In genomic region chr4:122512430-122512829, GRCh38 we compare ENCODE assay signal across 25 cellular contexts. TPM values are rescaled to one million over a fixed set of nuclear protein-coding genes. Genes with fewer than 3 reads are reported as not detected.
DNase-seq lines count a peak whose midpoint lies in the region; ATAC-seq and TF ChIP-seq lines count a peak whose summit lies in the region.
"Had no signal": no experiment of that assay in that cellular context is flagged by ENCODE, and none has a peak within 500 bp of the region (broad histone marks: within the 10 kb centered on the region; RNA-seq: fewer than 3 reads in every experiment).

No MANE protein-coding gene starts in this region.

- ATAC-seq in stimulated activated naive CD8-positive, alpha-beta T cell treated with anti-CD3 and anti-CD28 coated beads, Interleukin-15, Interleukin-2, amounts not matched to agents 100 U/mL and 50 U/mL, for 24 hours = peak; percentile 72
- ATAC-seq in GM21423 (IDR thresholded peaks at IDR 0.05; ENCODE audit: unreplicated experiment) = no peak
- ATAC-seq: Right ventricle myocardium inferior had no signal

- no peaks in the 10 kb centered on the region for H3K9me3 Mint-ChIP-seq in activated CD4-positive, alpha-beta memory T cell treated with anti-CD3 and anti-CD28 coated beads for 36 hours
- no peaks in the 10 kb centered on the region for H3K9me3 Mint-ChIP-seq in activated CD4-positive, alpha-beta memory T cell treated with anti-CD3 and anti-CD28 coated beads, Interleukin-2, amount 10 ng/mL, durations not matched to agents 7 days and 5 days
- no peaks in the 10 kb centered on the region for H3K9me3 Mint-ChIP-seq in activated naive CD4-positive, alpha-beta T cell treated with anti-CD3 and anti-CD28 coated beads, Interleukin-2, amount 50 U/mL, for 24 hours
- H3K9me3 Mint-ChIP-seq: HFFc6 had no signal

- no peaks in the 10 kb centered on the region for H3K9me3 ChIP-seq in OCI-LY3 (ENCODE audit: insufficient read depth, low read length)
- H3K9me3 ChIP-seq: HAP-1, MG63, SJCRH30 had no signal

- DNase-seq in activated CD4-positive, alpha-beta memory T cell treated with anti-CD3 and anti-CD28 coated beads for 36 hours = no peak
- DNase-seq in activated CD4-positive, alpha-beta memory T cell treated with anti-CD3 and anti-CD28 coated beads, Interleukin-2, amount 10 ng/mL, durations not matched to agents 7 days and 5 days = no peak
- no peak for DNase-seq in activated naive CD4-positive, alpha-beta T cell treated with Interleukin-2 at 50 U/mL for 16 hours
- no peak for DNase-seq in stimulated activated naive CD8-positive, alpha-beta T cell treated with anti-CD3 and anti-CD28 coated beads, Interleukin-15, Interleukin-2, amounts not matched to agents 100 U/mL and 50 U/mL, for 24 hours
- DNase-seq in stimulated activated CD4-positive, alpha-beta T cell treated with anti-CD3 and anti-CD28 coated beads, Interleukin-12 subunit alpha, Interleukin-12 subunit beta, amount 100 ng/mL, for 4 hours = no peak
- DNase-seq: GOT3; HFFc6; KBM-7; MG63; NCI-H1105 treated with DMSO at 0.1 percent for 48 hours; NCI-H146; NCI-H2029; NCI-H446; NCI-H524 treated with DMSO at 0.1 percent for 48 hours; NCI-H774; NK-92 treated with Interleukin-12 subunit alpha and Interleukin-12 subunit beta, amount 100 ng/mL, for 24 hours; PC-9; SJCRH30 had no signal

- CTCF ChIA-PET in activated CD4-positive, alpha-beta memory T cell treated with anti-CD3 and anti-CD28 coated beads for 36 hours (lab: Charles Lee) = interaction anchor here (1.3 to 1.4 kb wide), 2 partner anchors 29 to 66 kb away, joined by 3 to 6 read pairs; no protein-coding TSS in a partner anchor
- CTCF ChIA-PET in activated CD4-positive, alpha-beta memory T cell treated with anti-CD3 and anti-CD28 coated beads, Interleukin-2, amount 10 ng/mL, durations not matched to agents 7 days and 5 days (lab: Charles Lee) = no interaction called here

- H3K36me3 ChIP-seq in OCI-LY3 (replicated peaks; ENCODE audit: low read depth, low read length) = peaks cover 7% of the 10 kb centered on the region
- H3K36me3 ChIP-seq: HAP-1, MG63, SJCRH30 had no signal

- peaks cover 87% of the 10 kb centered on the region for H3K4me1 ChIP-seq in OCI-LY3 (ENCODE audit: low read length)
- H3K4me1 ChIP-seq: HAP-1, SJCRH30 had no signal

- H4K20me1 ChIP-seq in OCI-LY3 (ENCODE audit: insufficient read depth, low read length) = no peaks in the 10 kb centered on the region

- no peaks in the 10 kb centered on the region for H3K27me3 ChIP-seq in OCI-LY3 (ENCODE audit: low read depth, low read length)
- H3K27me3 ChIP-seq: MG63, SJCRH30 had no signal

- no peak for TF ChIP-seq CTCF in OCI-LY3 (IDR thresholded peaks at IDR 0.05; ENCODE audit: low read depth, low read length)

- H3K27me3 Mint-ChIP-seq in activated CD4-positive, alpha-beta memory T cell treated with anti-CD3 and anti-CD28 coated beads for 36 hours = peaks cover 2% of the 10 kb centered on the region
- peaks cover 8% of the 10 kb centered on the region for H3K27me3 Mint-ChIP-seq in activated CD4-positive, alpha-beta memory T cell treated with anti-CD3 and anti-CD28 coated beads, Interleukin-2, amount 10 ng/mL, durations not matched to agents 7 days and 5 days
- no peaks in the 10 kb centered on the region for H3K27me3 Mint-ChIP-seq in activated naive CD4-positive, alpha-beta T cell treated with anti-CD3 and anti-CD28 coated beads, Interleukin-2, amount 50 U/mL, for 24 hours

- peak overlapping the region; percentile 40 for H3K4me3 ChIP-seq in OCI-LY3 (ENCODE audit: low read length)
- H3K4me3 ChIP-seq: HAP-1, MG63, PC-9, SJCRH30 had no signal

- peak overlapping the region; percentile 64 for H3K4me2 ChIP-seq in OCI-LY3 (ENCODE audit: low read length)
- H3K4me2 ChIP-seq: PC-9 had no signal

- H3K4me1 Mint-ChIP-seq in activated CD4-positive, alpha-beta memory T cell treated with anti-CD3 and anti-CD28 coated beads for 36 hours (ENCODE audit: low read depth) = peaks cover 60% of the 10 kb centered on the region
- H3K4me1 Mint-ChIP-seq in activated CD4-positive, alpha-beta memory T cell treated with anti-CD3 and anti-CD28 coated beads, Interleukin-2, amount 10 ng/mL, durations not matched to agents 7 days and 5 days = peaks cover 22% of the 10 kb centered on the region
- H3K4me1 Mint-ChIP-seq in activated naive CD4-positive, alpha-beta T cell treated with anti-CD3 and anti-CD28 coated beads, Interleukin-2, amount 50 U/mL, for 24 hours = peaks cover 66% of the 10 kb centered on the region

- peak overlapping the region; percentile 94 for H3K27ac ChIP-seq in OCI-LY3 (ENCODE audit: low read length)
- H3K27ac ChIP-seq: PC-9, SJCRH30 had no signal

- intact Hi-C loops in activated CD4-positive, alpha-beta memory T cell treated with anti-CD3 and anti-CD28 coated beads for 36 hours (cut with micrococcal nuclease) = loop anchor here (1.0 kb wide), 2 partner anchors 28 to 41 kb away; no protein-coding TSS in a partner anchor

- H3K36me3 Mint-ChIP-seq in activated CD4-positive, alpha-beta memory T cell treated with anti-CD3 and anti-CD28 coated beads for 36 hours = peaks cover 1% of the 10 kb centered on the region
- no peaks in the 10 kb centered on the region for H3K36me3 Mint-ChIP-seq in activated CD4-positive, alpha-beta memory T cell treated with anti-CD3 and anti-CD28 coated beads, Interleukin-2, amount 10 ng/mL, durations not matched to agents 7 days and 5 days (ENCODE audit: low read depth)
- no peaks in the 10 kb centered on the region for H3K36me3 Mint-ChIP-seq in activated naive CD4-positive, alpha-beta T cell treated with anti-CD3 and anti-CD28 coated beads, Interleukin-2, amount 50 U/mL, for 24 hours

- 0 out of 2 replicates have a peak overlapping the region, but pooled peaks have one; percentile 6 for H2AFZ ChIP-seq in OCI-LY3 (ENCODE audit: low read depth, low read length)
- H2AFZ ChIP-seq: PC-9 had no signal

- no peaks in the 10 kb centered on the region for H3K79me2 ChIP-seq in OCI-LY3 (ENCODE audit: low read length)

- POLR2A ChIA-PET in activated CD4-positive, alpha-beta memory T cell treated with anti-CD3 and anti-CD28 coated beads for 36 hours (lab: Charles Lee) = interaction anchor here (0.6 to 2.4 kb wide), 7 partner anchors 26 to 306 kb away, joined by 3 to 8 read pairs (median 6); partner anchors contain the start of gene IL2
- POLR2A ChIA-PET in activated CD4-positive, alpha-beta memory T cell treated with anti-CD3 and anti-CD28 coated beads, Interleukin-2, amount 10 ng/mL, durations not matched to agents 7 days and 5 days (lab: Charles Lee) = no interaction called here

- peak overlapping the region; percentile 17 for H3K4me3 Mint-ChIP-seq in activated CD4-positive, alpha-beta memory T cell treated with anti-CD3 and anti-CD28 coated beads for 36 hours
- H3K4me3 Mint-ChIP-seq in activated CD4-positive, alpha-beta memory T cell treated with anti-CD3 and anti-CD28 coated beads, Interleukin-2, amount 10 ng/mL, durations not matched to agents 7 days and 5 days = no peak overlapping the region
- peak overlapping the region; percentile 62 for H3K4me3 Mint-ChIP-seq in activated naive CD4-positive, alpha-beta T cell treated with anti-CD3 and anti-CD28 coated beads, Interleukin-2, amount 50 U/mL, for 24 hours
- H3K4me3 Mint-ChIP-seq: HFFc6 had no signal

- H3K27ac Mint-ChIP-seq in activated CD4-positive, alpha-beta memory T cell treated with anti-CD3 and anti-CD28 coated beads for 36 hours = peak overlapping the region; percentile 76
- H3K27ac Mint-ChIP-seq in activated CD4-positive, alpha-beta memory T cell treated with anti-CD3 and anti-CD28 coated beads, Interleukin-2, amount 10 ng/mL, durations not matched to agents 7 days and 5 days = no peak overlapping the region
- H3K27ac Mint-ChIP-seq in activated naive CD4-positive, alpha-beta T cell treated with anti-CD3 and anti-CD28 coated beads, Interleukin-2, amount 50 U/mL, for 24 hours = peak overlapping the region; percentile 94
- H3K27ac Mint-ChIP-seq: HFFc6 had no signal

- peak overlapping the region; percentile 65 for H3K9ac ChIP-seq in OCI-LY3 (ENCODE audit: low read length)

RNA-seq across cellular contexts. Expression of gene IL2, which starts 55.9 kb away (rescaled TPM):
- 100 to 1,000 TPM; 164 to 165 TPM for total RNA-seq in activated CD4-positive, alpha-beta memory T cell treated with anti-CD3 and anti-CD28 coated beads for 36 hours
- 1 to 10 TPM in 1 of 2 experiments, under 1 TPM in 1; 0.85 to 2.1 TPM for total RNA-seq in activated CD4-positive, alpha-beta memory T cell treated with anti-CD3 and anti-CD28 coated beads, Interleukin-2, amount 10 ng/mL, durations not matched to agents 7 days and 5 days
- total RNA-seq: A172, HFFc6, PC-9, Right ventricle myocardium inferior, RPMI7951, SJCRH30 had no signal

Comparison
In these comparisons a context has a peak if more than half of its experiments do, and no peak if none do; other contexts are left out.
1. RNA of gene IL2, which starts 55.9 kb away (total RNA-seq): 164 to 165 TPM in activated CD4-positive, alpha-beta memory T cell treated with anti-CD3 and anti-CD28 coated beads for 36 hours; 0.85 to 2.1 TPM in activated CD4-positive, alpha-beta memory T cell treated with anti-CD3 and anti-CD28 coated beads, Interleukin-2, amount 10 ng/mL, durations not matched to agents 7 days and 5 days; every median in the first group is over 10 times any median in the second.